ENCODE assay signal across 11 cellular contexts in genomic region chr10:133237241-133238065, GRCh38. TPM values are rescaled to one million over a fixed set of nuclear protein-coding genes. Genes with fewer than 3 reads are reported as not detected.
DNase-seq lines count a peak whose midpoint lies in the region; TF ChIP-seq lines count a peak whose summit lies in the region.
"Had no signal": no experiment of that assay in that cellular context is flagged by ENCODE, and none has a peak within 500 bp of the region (broad histone marks: within the 10 kb centered on the region; RNA-seq: fewer than 3 reads in every experiment).

VENTX (plus strand) TSS chr10:133237855; CDS start chr10:133237915, 60 bp downstream.

- DNase-seq in SJCRH30 (peak in 1 of 2 experiments; percentile 46), spleen (no peak), A172 (ENCODE audit: low spot score) (no peak), COR-L47 (lab: John Stamatoyannopoulos, UW) (no peak)
- no peak for DNase-seq in activated naive CD4-positive, alpha-beta T cell treated with Interleukin-2 at 50 U/mL for 16 hours
- DNase-seq: body of pancreas; stimulated activated CD8-positive, alpha-beta memory T cell treated with anti-CD3 and anti-CD28 coated beads, Interleukin-4, amount 100 ng/mL, for 48 hours had no signal

- peaks cover 9% of the 10 kb centered on the region for H3K4me1 ChIP-seq in HUES48 (ENCODE audit: control insufficient read depth, insufficient read depth, low read length)
- no peaks in the 10 kb centered on the region for H3K4me1 ChIP-seq in SJCRH30
- peaks cover 7% of the 10 kb centered on the region for H3K4me1 ChIP-seq in iPS-18a (ENCODE audit: control insufficient read depth, low read depth, low read length)
- peaks cover 19 to 68% (median 48%) of the 10 kb centered on the region in 6 donors for H3K4me1 ChIP-seq in spleen

- H3K27me3 ChIP-seq in HUES48 (ENCODE audit: control insufficient read depth, insufficient read depth, low read length) (peaks cover 48% of the 10 kb centered on the region), SJCRH30 (no peaks in the 10 kb centered on the region), iPS-18a (ENCODE audit: control insufficient read depth, insufficient read depth, low read length) (peaks cover 69% of the 10 kb centered on the region), spleen (replicated peaks in 1 of 7) (peaks cover 2 to 100% (median 58%) of the 10 kb centered on the region in 7 donors)

- no peak for TF ChIP-seq POLR2A in spleen (IDR thresholded peaks at IDR 0.05)

- no peak for TF ChIP-seq CTCF in spleen (IDR thresholded peaks at IDR 0.05 in 8 of 11, conservative IDR thresholded peaks at IDR 0.05 in 3 of 11)

- H3K27ac ChIP-seq in HUES48 (ENCODE audit: low read depth, low read length) (peak within 1 kb of the TSS; percentile 51), SJCRH30 (no peak within 1 kb of the TSS), iPS-18a (ENCODE audit: low read length) (no peak within 1 kb of the TSS), spleen (peak within 1 kb of the TSS in 1 of 8 donors; percentile 77)
- H3K27ac ChIP-seq: body of pancreas had no signal

- intact Hi-C loops in spleen (cut with DNase I; ENCODE audit: low total_unique reads): no loop called here

- no peak within 1 kb of the TSS for H3K9ac ChIP-seq in HUES48 (ENCODE audit: low read depth, low read length)
- H3K9ac ChIP-seq in iPS-18a (ENCODE audit: low read length): peak within 1 kb of the TSS; percentile 13

- no peaks in the 10 kb centered on the region for H3K36me3 ChIP-seq in HUES48 (ENCODE audit: control insufficient read depth, insufficient read depth, low read length)
- no peaks in the 10 kb centered on the region for H3K36me3 ChIP-seq in SJCRH30
- no peaks in the 10 kb centered on the region for H3K36me3 ChIP-seq in iPS-18a (ENCODE audit: control insufficient read depth, low read depth, low read length)
- no peaks in the 10 kb centered on the region for H3K36me3 ChIP-seq in spleen

- H3K9me3 ChIP-seq in HUES48 (ENCODE audit: control insufficient read depth, insufficient read depth, low read length) (no peaks in the 10 kb centered on the region), SJCRH30 (replicated peaks) (no peaks in the 10 kb centered on the region), iPS-18a (ENCODE audit: control insufficient read depth, low read depth, low read length) (no peaks in the 10 kb centered on the region), spleen (no peaks in the 10 kb centered on the region)
- H3K9me3 ChIP-seq: body of pancreas had no signal

- H3K4me3 ChIP-seq in HUES48 (ENCODE audit: low read depth, low read length): peak within 1 kb of the TSS; percentile 60
- peak within 1 kb of the TSS; percentile 31 for H3K4me3 ChIP-seq in SJCRH30
- H3K4me3 ChIP-seq in iPS-18a (ENCODE audit: low read length): peak within 1 kb of the TSS; percentile 39
- H3K4me3 ChIP-seq in spleen: peak within 1 kb of the TSS in 7 of 8 donors; percentile 1 to 64 (median 31)
- H3K4me3 ChIP-seq: body of pancreas had no signal

- WGBS in spleen, 5 donors: 4 to 25% (median 12%) methylated on average over 29 to 63 of the region's 63 CpGs

RNA-seq across cellular contexts. Expression of gene VENTX, which starts in this region (rescaled TPM):
- total RNA-seq in SJCRH30 (2014; rRNA removed; shearing (Covaris generic)): 0.10 and 0.26 TPM in 2 replicates
- total RNA-seq in spleen: 10 to 100 TPM in 1 of 7 donors, 1 to 10 TPM in 6; 1.7 to 10.4 (median 3.4) TPM
- 1 to 10 TPM in 2 of 3 donors, under 1 TPM in 1; 0.76 to 6.3 (median 2.9) TPM for polyA plus RNA-seq in spleen
- not detected in 2 replicates for total RNA-seq in A172 (2014; rRNA removed; shearing (Covaris generic))
- total RNA-seq: LHCN-M2; T-helper 1 cell treated with Interleukin-12 subunit alpha and Interleukin-12 subunit beta and Interleukin-4 antibody, amounts not matched to agents 30 ng/mL and 1 ng/mL, for 36 hours had no signal
